1 cellular context compared by ENCODE assay signal in genomic region chr21:30168086-30168485, GRCh38.
TF ChIP-seq lines count a peak whose summit lies in the region.

No MANE protein-coding gene starts in this region.

TF ChIP-seq in GM23338, 12 proteins besides CTCF, POLR2A, EP300 and RAD21 (continued from another document):
- TF ChIP-seq ZNF462 (CRISPR knock-in tag; IDR thresholded peaks at IDR 0.05), result no peak
- TF ChIP-seq POLR2AphosphoS5 (IDR thresholded peaks at IDR 0.05; ENCODE audit: low read depth), result no peak
- TF ChIP-seq, protein P1, sequence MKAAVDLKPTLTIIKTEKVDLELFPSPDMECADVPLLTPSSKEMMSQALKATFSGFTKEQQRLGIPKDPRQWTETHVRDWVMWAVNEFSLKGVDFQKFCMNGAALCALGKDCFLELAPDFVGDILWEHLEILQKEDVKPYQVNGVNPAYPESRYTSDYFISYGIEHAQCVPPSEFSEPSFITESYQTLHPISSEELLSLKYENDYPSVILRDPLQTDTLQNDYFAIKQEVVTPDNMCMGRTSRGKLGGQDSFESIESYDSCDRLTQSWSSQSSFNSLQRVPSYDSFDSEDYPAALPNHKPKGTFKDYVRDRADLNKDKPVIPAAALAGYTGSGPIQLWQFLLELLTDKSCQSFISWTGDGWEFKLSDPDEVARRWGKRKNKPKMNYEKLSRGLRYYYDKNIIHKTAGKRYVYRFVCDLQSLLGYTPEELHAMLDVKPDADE (IDR thresholded peaks at IDR 0.05), result no peak
- TF ChIP-seq NANOG (IDR thresholded peaks at IDR 0.05; ENCODE audit: borderline replicate concordance), result no peak
- TF ChIP-seq EZH2phosphoT487 (IDR thresholded peaks at IDR 0.05; ENCODE audit: unreplicated experiment), result no peak
